25 cellular contexts compared by ENCODE assay signal in the genomic region with DNA sequence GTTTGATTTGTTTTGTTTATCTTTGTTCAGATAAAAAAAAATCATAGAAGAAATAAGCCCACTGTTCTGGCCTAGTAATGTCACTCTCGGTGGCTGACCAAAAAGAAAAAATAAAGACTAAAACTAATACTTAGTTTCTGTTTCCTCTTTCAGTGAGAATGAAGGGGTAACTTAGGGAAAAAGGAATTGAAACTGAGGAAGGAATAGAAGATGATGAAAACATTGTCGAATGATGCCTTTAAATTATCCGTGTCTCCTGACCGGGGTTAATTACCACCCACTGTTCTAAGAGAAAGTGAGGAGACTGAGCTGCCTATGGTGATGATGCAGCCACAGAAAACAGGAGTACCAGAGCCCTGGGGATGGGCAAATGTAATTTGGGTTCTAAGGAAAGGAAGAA.
DNase-seq lines count a peak whose midpoint lies in the region; ATAC-seq, FAIRE-seq and TF ChIP-seq lines count a peak whose summit lies in the region.
"Had no signal": no experiment of that assay in that cellular context is flagged by ENCODE, and none has a peak within 500 bp of the region (broad histone marks: within the 10 kb centered on the region; RNA-seq: fewer than 3 reads in every experiment).

No MANE protein-coding gene starts in this region.

- DNase-seq in GM12891 (ENCODE audit: insufficient read length, low spot score) (no peak), NCI-H69 (lab: John Stamatoyannopoulos, UW) (peak; percentile 78), medulla oblongata (ENCODE audit: extremely low spot score) (peak; percentile 58), OCI-M2 (lab: John Stamatoyannopoulos, UW; ENCODE audit: unreplicated experiment) (no peak), RCC 7860 (ENCODE audit: low spot score) (no peak)
- no peak for DNase-seq in stimulated activated naive CD4-positive, alpha-beta T cell treated with Interleukin-2 at 50 U/mL for 16 hours (lab: John Stamatoyannopoulos, UW)
- DNase-seq: activated CD4-positive, alpha-beta T cell treated with anti-CD3 and anti-CD28 coated beads for 48 hours; activated naive CD8-positive, alpha-beta T cell treated with anti-CD3 and anti-CD28 coated beads, Interleukin-2, amount 50 U/mL, for 24 hours; activated T-cell treated with anti-CD3 and anti-CD28 coated beads, Interleukin-2, amount 50 U/mL, for 48 hours; CD4-positive, alpha-beta T cell; head of caudate nucleus; KG1; MM.1S; natural killer cell; NCI-H1436 treated with DMSO at 0.1 percent for 48 hours; NCI-H446 treated with DMSO at 0.1 percent for 48 hours; NK-92 treated with Interleukin-12 subunit alpha and Interleukin-12 subunit beta, amount 100 ng/mL, for 24 hours; RPMI8226; stimulated activated naive CD8-positive, alpha-beta T cell treated with anti-CD3 and anti-CD28 coated beads, Interleukin-15, amount 100 ng/mL, for 72 hours; WERI-Rb-1 had no signal

- no peak for FAIRE-seq in GM12891 (lab: Jason Lieb, UNC)
- FAIRE-seq in RCC 7860 (lab: Jason Lieb, UNC) = no peak
- FAIRE-seq: D721Med, H1, keratinocyte had no signal

- no peak for TF ChIP-seq POLR2A in GM12891 (IDR thresholded peaks at IDR 0.05; ENCODE audit: low read depth, low read length)

- peak; percentile 56 for ATAC-seq in GM21786 (IDR thresholded peaks at IDR 0.05; ENCODE audit: unreplicated experiment)
- ATAC-seq in HG03095 (IDR thresholded peaks at IDR 0.05; ENCODE audit: unreplicated experiment) = no peak
- ATAC-seq: activated naive CD8-positive, alpha-beta T cell treated with anti-CD3 and anti-CD28 coated beads, Interleukin-2, amount 50 U/mL, for 24 hours; natural killer cell; stimulated activated naive CD8-positive, alpha-beta T cell treated with anti-CD3 and anti-CD28 coated beads, Interleukin-15, amount 100 ng/mL, for 72 hours had no signal

TF ChIP-seq in GM12891, 5 proteins besides CTCF, POLR2A, EP300 and RAD21:
- TF ChIP-seq POLR2AphosphoS5 (IDR thresholded peaks at IDR 0.05; ENCODE audit: low read depth, low read length) (no peak), TAF1 (IDR thresholded peaks at IDR 0.05; ENCODE audit: low read depth, low read length) (no peak), PAX5 (IDR thresholded peaks at IDR 0.05; ENCODE audit: insufficient read depth, low read length, severe bottlenecking) (no peak), POU2F2 (IDR thresholded peaks at IDR 0.05; ENCODE audit: low read depth, low read length) (no peak), SPI1 (IDR thresholded peaks at IDR 0.05; ENCODE audit: low read depth, low read length) (peak; percentile 41)
TF ChIP-seq in GM12891: peak in this region for 1.

Comparison
In these comparisons a context has a peak if more than half of its experiments do, and no peak if none do; other contexts are left out.
1. DNase-seq: peak in NCI-H69 (single experiment) and medulla oblongata (single experiment); none in GM12891 (single experiment), stimulated activated naive CD4-positive, alpha-beta T cell treated with Interleukin-2 at 50 U/mL for 16 hours (single experiment), OCI-M2 (single experiment) and RCC 7860 (single experiment).